8 cellular contexts compared by ENCODE assay signal in the genomic region with DNA sequence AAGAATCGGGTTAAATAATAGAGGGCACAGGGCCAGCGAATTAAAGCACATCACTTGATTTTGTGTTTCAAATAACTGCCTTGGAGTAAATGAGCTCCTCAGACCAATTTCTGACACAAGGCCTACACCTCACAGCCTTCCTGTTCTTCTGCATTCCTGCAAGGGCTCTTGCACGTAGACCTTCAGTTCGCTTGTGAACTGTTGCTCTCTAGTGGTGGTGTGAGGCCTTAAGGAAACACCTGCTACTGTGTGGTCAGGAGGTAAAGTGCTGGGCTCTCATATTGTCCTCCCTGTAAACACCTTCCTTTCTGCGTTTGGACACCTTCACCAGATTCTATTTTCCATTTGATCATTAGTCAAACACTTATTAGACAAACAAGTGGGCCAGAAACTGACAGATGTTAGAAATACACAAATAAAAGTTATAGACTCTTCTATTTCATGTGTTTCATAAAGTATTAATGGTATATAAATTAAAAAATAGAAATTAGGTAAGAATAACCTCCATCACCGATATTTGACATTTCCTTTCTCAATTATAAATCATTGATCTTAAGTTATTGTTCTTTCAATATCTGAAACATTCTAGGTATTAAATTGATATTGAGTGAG.
DNase-seq lines count a peak whose midpoint lies in the region; ATAC-seq and TF ChIP-seq lines count a peak whose summit lies in the region.

No MANE protein-coding gene starts in this region.

- ATAC-seq in HG02852 (IDR thresholded peaks at IDR 0.05; ENCODE audit: unreplicated experiment) = peak; percentile 88

- no peak overlapping the region for H3K27ac ChIP-seq in parathyroid adenoma

- H3K27me3 ChIP-seq in parathyroid adenoma (ENCODE audit: control insufficient read depth, insufficient read depth, low read length) = no peaks in the 10 kb centered on the region

- TF ChIP-seq CTCF in epithelial cell of esophagus (IDR thresholded peaks at IDR 0.05; ENCODE audit: insufficient read depth, low read depth, low read length, missing control alignments) = peak; percentile 88
- peak; percentile 19 for TF ChIP-seq CTCF in parathyroid adenoma (IDR thresholded peaks at IDR 0.05)

- H3K4me2 ChIP-seq in parathyroid adenoma (ENCODE audit: low read length) = no peak overlapping the region

- H2AFZ ChIP-seq in parathyroid adenoma = no peak overlapping the region

- no peaks in the 10 kb centered on the region for H3K79me2 ChIP-seq in parathyroid adenoma

- no peaks in the 10 kb centered on the region for H3K9me3 ChIP-seq in parathyroid adenoma (ENCODE audit: control insufficient read depth, low read length)

- no peak overlapping the region for H3K9ac ChIP-seq in parathyroid adenoma

- H3K4me1 ChIP-seq in parathyroid adenoma = no peaks in the 10 kb centered on the region

- no peaks in the 10 kb centered on the region for H3K36me3 ChIP-seq in parathyroid adenoma (ENCODE audit: control insufficient read depth, insufficient read depth, low read length)

- no peak overlapping the region for H3K4me3 ChIP-seq in epithelial cell of esophagus (ENCODE audit: low read length)
- H3K4me3 ChIP-seq in parathyroid adenoma (ENCODE audit: low read depth, low read length) = no peak overlapping the region

- DNase-seq in SIG-M5 treated with dmso at 0.1 percent for 504 hours (lab: John Stamatoyannopoulos, UW; ENCODE audit: unreplicated experiment) (peak; percentile 73), SIG-M5 (lab: John Stamatoyannopoulos, UW) (no peak), NCI-H2196 treated with DMSO at 0.1 percent for 48 hours (lab: John Stamatoyannopoulos, UW; ENCODE audit: unreplicated experiment) (peak; percentile 0), epithelial cell of esophagus (ENCODE audit: low read depth) (peak; percentile 94), NCI-H345 treated with DMSO at 0.1 percent for 48 hours (lab: John Stamatoyannopoulos, UW; ENCODE audit: unreplicated experiment) (no peak)
- peak; percentile 57 to 70 for DNase-seq in activated CD4-positive, alpha-beta T cell treated with anti-CD3 and anti-CD28 coated beads, Interleukin-2, amount 50 U/mL, for 48 hours

Comparison
In these comparisons a context has a peak if more than half of its experiments do, and no peak if none do; other contexts are left out.
1. DNase-seq: peak in SIG-M5 treated with dmso at 0.1 percent for 504 hours (single experiment), NCI-H2196 treated with DMSO at 0.1 percent for 48 hours (single experiment), activated CD4-positive, alpha-beta T cell treated with anti-CD3 and anti-CD28 coated beads, Interleukin-2, amount 50 U/mL, for 48 hours (2 of 2) and epithelial cell of esophagus (single experiment); none in SIG-M5 (single experiment) and NCI-H345 treated with DMSO at 0.1 percent for 48 hours (single experiment).